Comparison of ENCODE assay signal across 8 cellular contexts in genomic region chr12:7107181-7108041, GRCh38. TPM values are rescaled to one million over a fixed set of nuclear protein-coding genes. Genes with fewer than 3 reads are reported as not detected.
DNase-seq lines count a peak whose midpoint lies in the region; ATAC-seq and TF ChIP-seq lines count a peak whose summit lies in the region.

No MANE protein-coding gene starts in this region.

- no peak for TF ChIP-seq EP300 in stomach (IDR thresholded peaks at IDR 0.05)

- H3K27ac Mint-ChIP-seq in activated naive CD8-positive, alpha-beta T cell: peak overlapping the region; percentile 94

- H3K27me3 ChIP-seq in iPS-20b (ENCODE audit: insufficient read depth, low read length) (no peaks in the 10 kb centered on the region; the same call in 1 of the 2 replicates), stomach (no peaks in the 10 kb centered on the region)

- peak overlapping the region; percentile 92 for H3K4me3 Mint-ChIP-seq in activated naive CD8-positive, alpha-beta T cell

- DNase-seq in Right ventricle myocardium superior (no peak), left ventricle myocardium superior (no peak), stomach (no peak), islet precursor cell (no peak), substantia nigra (lab: John Stamatoyannopoulos, UW) (no peak)

- ATAC-seq in Right ventricle myocardium superior (ENCODE audit: poor library complexity) (peak; percentile 14), left ventricle myocardium superior (no peak), HG02981 (IDR thresholded peaks at IDR 0.05; ENCODE audit: unreplicated experiment) (no peak)

- TF ChIP-seq CTCF in stomach (IDR thresholded peaks at IDR 0.05): no peak

- H3K27me3 Mint-ChIP-seq in activated naive CD8-positive, alpha-beta T cell: no peaks in the 10 kb centered on the region

- intact Hi-C loops in Right ventricle myocardium superior (cut with DNase I) (no loop called here), left ventricle myocardium superior (cut with micrococcal nuclease) (loop anchor here (10.0 kb wide), 1 partner anchor 153 kb away; the partner anchor contains the start of gene PTPN6), stomach (cut with DNase I; ENCODE audit: low total_unique reads) (no loop called here)

- H3K36me3 Mint-ChIP-seq in activated naive CD8-positive, alpha-beta T cell: peaks cover 10% of the 10 kb centered on the region

- H3K9ac ChIP-seq in iPS-20b (ENCODE audit: low read depth, low read length): peak overlapping the region; percentile 91; the same call in 1 of the 2 replicates

- peaks cover 6% of the 10 kb centered on the region; the same call in 1 of the 2 replicates for H3K9me3 ChIP-seq in iPS-20b (ENCODE audit: insufficient read depth, low read depth, low read length)
- no peaks in the 10 kb centered on the region for H3K9me3 ChIP-seq in stomach

- H3K4me1 ChIP-seq in iPS-20b (ENCODE audit: insufficient read depth, low read length) (0 out of 2 replicates have a peak, but pooled peaks cover 4% of the 10 kb centered on the region), stomach (peaks cover 14 to 62% (median 24%) of the 10 kb centered on the region in 4 donors)

- H3K4me1 Mint-ChIP-seq in activated naive CD8-positive, alpha-beta T cell (ENCODE audit: low read depth): peaks cover 36% of the 10 kb centered on the region

- H3K27ac ChIP-seq in iPS-20b (ENCODE audit: low read length) (no peak overlapping the region), stomach (peak overlapping the region; percentile 91 to 96 (median 95)), substantia nigra (ENCODE audit: low read depth, low read length, poor library complexity, severe bottlenecking) (no peak overlapping the region)

- 61 to 65% (median 63%) methylated on average over 9 of the region's 9 CpGs for WGBS in stomach, 5 donors

- H3K36me3 ChIP-seq in iPS-20b (ENCODE audit: insufficient read depth, low read depth, low read length) (no peaks in the 10 kb centered on the region; the same call in 1 of the 2 replicates), stomach (peaks cover 0 to 31% (median 20%) of the 10 kb centered on the region in 4 donors)

- TF ChIP-seq POLR2A in stomach (IDR thresholded peaks at IDR 0.05): no peak

- H3K4me3 ChIP-seq in iPS-20b (ENCODE audit: low read length) (peak overlapping the region; percentile 94), stomach (peak overlapping the region; percentile 50 to 64 (median 60))

- H3K9me3 Mint-ChIP-seq in activated naive CD8-positive, alpha-beta T cell (ENCODE audit: low read depth): peaks cover 5% of the 10 kb centered on the region

RNA-seq across cellular contexts. Expression of gene C1RL, which starts 1.6 kb away (rescaled TPM):
- total RNA-seq in Right ventricle myocardium superior: 10.7 TPM
- total RNA-seq in left ventricle myocardium superior: 10.9 TPM
- 100 to 1,000 TPM in 2 of 5 donors, 10 to 100 TPM in 3; 40.2 to 121 (median 73.3) TPM for total RNA-seq in stomach
- polyA plus RNA-seq in stomach: 10 to 100 TPM; 18.6 to 43.9 (median 25.1) TPM

RNA-seq across cellular contexts. Expression of gene C1R, which starts 15.2 kb away (rescaled TPM):
- total RNA-seq in Right ventricle myocardium superior (165 TPM), left ventricle myocardium superior (142 TPM), stomach (100 to 1,000 TPM; 111 to 312 (median 139) TPM)
- polyA plus RNA-seq in stomach: 100 to 1,000 TPM in 1 of 3 donors, 10 to 100 TPM in 2; 68.9 to 216 (median 84.2) TPM

RNA-seq across cellular contexts. Expression of gene RBP5, which starts 21.3 kb away (rescaled TPM):
- total RNA-seq in Right ventricle myocardium superior: 0.46 TPM
- 0.89 TPM for total RNA-seq in left ventricle myocardium superior
- not detected for total RNA-seq in stomach
- polyA plus RNA-seq in stomach: 1 to 10 TPM; 3.3 to 5.3 (median 5.0) TPM

RNA-seq across cellular contexts. Expression of gene CLSTN3, which starts 22.8 kb away (rescaled TPM):
- total RNA-seq in Right ventricle myocardium superior: 3.7 TPM
- 6.4 TPM for total RNA-seq in left ventricle myocardium superior
- total RNA-seq in stomach: 100 to 1,000 TPM in 2 of 5 donors, 10 to 100 TPM in 2, 1 to 10 TPM in 1; 8.5 to 149 (median 83.2) TPM
- polyA plus RNA-seq in stomach: 1 to 10 TPM; 2.4 to 7.8 (median 4.0) TPM

RNA-seq across cellular contexts. Expression of gene C1S, which starts 46.9 kb away (rescaled TPM):
- total RNA-seq in Right ventricle myocardium superior: 142 TPM
- total RNA-seq in left ventricle myocardium superior: 116 TPM
- total RNA-seq in stomach: 100 to 1,000 TPM; 168 to 404 (median 234) TPM
- 100 to 1,000 TPM in 1 of 3 donors, 10 to 100 TPM in 2; 61.6 to 161 (median 98.4) TPM for polyA plus RNA-seq in stomach

Comparison
In these comparisons a context has a peak if more than half of its experiments do, and no peak if none do; other contexts are left out.
1. H3K27ac ChIP-seq: peak in stomach (5 of 5); none in iPS-20b (single experiment) and substantia nigra (single experiment).